Comparison of ENCODE assay signal across 1 cellular context in the genomic region with DNA sequence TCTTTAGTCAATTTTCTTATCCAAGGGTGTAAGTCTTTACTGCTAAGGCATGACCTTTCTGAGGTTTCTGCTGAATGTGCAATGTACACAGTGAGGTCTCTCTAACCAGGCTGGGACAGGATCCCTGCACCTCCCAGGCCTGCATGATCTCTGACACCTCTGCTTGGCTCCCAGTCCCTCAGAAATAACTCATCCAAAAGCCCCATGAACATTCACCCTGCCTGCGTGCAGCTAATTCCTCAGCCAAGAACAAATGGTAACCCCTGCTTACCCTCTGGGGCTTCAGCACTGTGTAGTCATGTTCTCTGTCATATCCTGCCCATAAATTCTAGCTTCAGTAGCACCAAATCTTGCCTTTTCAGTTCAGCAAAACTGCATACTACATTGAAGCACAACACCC.
TF ChIP-seq lines count a peak whose summit lies in the region.

No MANE protein-coding gene starts in this region.

TF ChIP-seq in K562, 482 proteins besides CTCF, POLR2A, EP300 and RAD21 (continued from another document):
- TF ChIP-seq, protein P1, sequence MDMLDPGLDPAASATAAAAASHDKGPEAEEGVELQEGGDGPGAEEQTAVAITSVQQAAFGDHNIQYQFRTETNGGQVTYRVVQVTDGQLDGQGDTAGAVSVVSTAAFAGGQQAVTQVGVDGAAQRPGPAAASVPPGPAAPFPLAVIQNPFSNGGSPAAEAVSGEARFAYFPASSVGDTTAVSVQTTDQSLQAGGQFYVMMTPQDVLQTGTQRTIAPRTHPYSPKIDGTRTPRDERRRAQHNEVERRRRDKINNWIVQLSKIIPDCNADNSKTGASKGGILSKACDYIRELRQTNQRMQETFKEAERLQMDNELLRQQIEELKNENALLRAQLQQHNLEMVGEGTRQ (CRISPR knock-in tag; IDR thresholded peaks at IDR 0.05) = 0 out of 2 replicates have a peak, but pooled peaks have one; percentile 2
- no peak for TF ChIP-seq ERF (CRISPR knock-in tag; IDR thresholded peaks at IDR 0.05)
